Comparison of ENCODE assay signal across 26 cellular contexts in genomic region chr4:182840108-182840507, GRCh38.
"Had no signal": no experiment of that assay in that cellular context is flagged by ENCODE, and none has a peak within 500 bp of the region (broad histone marks: within the 10 kb centered on the region; RNA-seq: fewer than 3 reads in every experiment).

No MANE protein-coding gene starts in this region.

- H3K4me3 ChIP-seq: coronary artery, dorsolateral prefrontal cortex, esophagus squamous epithelium, gastrocnemius medialis, heart right ventricle, left lung, lower lobe of right lung had no signal

- H3K36me3 ChIP-seq: esophagus squamous epithelium, gastrocnemius medialis, heart right ventricle, left lung, lower lobe of right lung had no signal

- H3K27me3 ChIP-seq: esophagus squamous epithelium had no signal

- H3K4me1 ChIP-seq: gastrocnemius medialis, heart right ventricle, left lung, lower lobe of right lung had no signal

- FAIRE-seq: colon, endometrium, islet of Langerhans, keratinocyte had no signal

- H3K27ac ChIP-seq: coronary artery, dorsolateral prefrontal cortex, epithelial cell of prostate, esophagus squamous epithelium, gastrocnemius medialis, heart right ventricle, left lung, lower lobe of right lung had no signal

- ATAC-seq: esophagus mucosa, gastrocnemius medialis, heart right ventricle, left cardiac atrium, left lung, left ventricle myocardium superior, lower lobe of right lung had no signal

- H3K9me3 ChIP-seq: esophagus squamous epithelium, gastrocnemius medialis, heart right ventricle, left lung, lower lobe of right lung had no signal

- DNase-seq: dermis blood vessel endothelial cell; dorsolateral prefrontal cortex; effector CD4-positive, alpha-beta T cell; effector memory CD4-positive, alpha-beta T cell; endodermal cell; erythroblast; esophagus squamous epithelium; foreskin fibroblast; foreskin melanocyte; gastrocnemius medialis; glutamatergic neuron; head of caudate nucleus; heart right ventricle; hippocampal formation; left cardiac atrium; left lung; left ventricle myocardium superior; lower lobe of right lung; mesenchymal stem cell had no signal
